In genomic region chr16:88662222-88662842, GRCh38 we compare ENCODE assay signal across 8 cellular contexts. TPM values are rescaled to one million over a fixed set of nuclear protein-coding genes. Genes with fewer than 3 reads are reported as not detected.
DNase-seq lines count a peak whose midpoint lies in the region; ATAC-seq and TF ChIP-seq lines count a peak whose summit lies in the region.

No MANE protein-coding gene starts in this region.

- H3K4me3 ChIP-seq in DOHH2 (ENCODE audit: low read length) (peak overlapping the region; percentile 92), lower leg skin (ENCODE audit: low read depth, poor library complexity, severe bottlenecking) (peak overlapping the region; percentile 63), upper lobe of right lung (peak overlapping the region; percentile 78)

- intact Hi-C loops in lower leg skin (cut with DNase I; ENCODE audit: low total_unique reads): no loop called here
- intact Hi-C loops in upper lobe of right lung (cut with DNase I): no loop called here

- peaks cover 47% of the 10 kb centered on the region for H3K4me1 ChIP-seq in DOHH2 (ENCODE audit: control insufficient read depth, low read length)
- H3K4me1 ChIP-seq in upper lobe of right lung: peaks cover 17% of the 10 kb centered on the region

- no peaks in the 10 kb centered on the region for H3K27me3 ChIP-seq in DOHH2 (ENCODE audit: control insufficient read depth, low read length)
- H3K27me3 ChIP-seq in upper lobe of right lung: no peaks in the 10 kb centered on the region

- H3K27ac ChIP-seq in DOHH2 (ENCODE audit: low read depth, low read length): peak overlapping the region; percentile 76
- peak overlapping the region; percentile 57 for H3K27ac ChIP-seq in angular gyrus (ENCODE audit: low read depth, low read length)
- peak overlapping the region; percentile 85 for H3K27ac ChIP-seq in upper lobe of right lung

- H3F3A ChIP-seq in DOHH2 (ENCODE audit: control insufficient read depth, insufficient read depth): peaks cover 12% of the 10 kb centered on the region

- no peaks in the 10 kb centered on the region for H3K9me3 ChIP-seq in DOHH2 (ENCODE audit: control insufficient read depth, insufficient read depth, low read length)
- no peaks in the 10 kb centered on the region for H3K9me3 ChIP-seq in upper lobe of right lung

- WGBS in lower leg skin, 2 donors: 2 to 3% methylated on average over 41 to 46 of the region's 49 CpGs

- H3K9me2 ChIP-seq in DOHH2 (replicated peaks; ENCODE audit: control insufficient read depth, low read length): no peaks in the 10 kb centered on the region

- no peak for TF ChIP-seq POLR2A in lower leg skin (IDR thresholded peaks at IDR 0.05)

- H3K4me2 ChIP-seq in DOHH2 (ENCODE audit: low read length): peak overlapping the region; percentile 82

- peak in 1 of 2 donors; percentile 86 for DNase-seq in lower leg skin (ENCODE audit: low spot score in 2 of 2)
- DNase-seq in upper lobe of right lung: peak; percentile 68
- DNase-seq in RPMI8226: no peak
- no peak for DNase-seq in DMS 273 treated with DMSO at 0.1 percent for 48 hours (lab: John Stamatoyannopoulos, UW)

- TF ChIP-seq CTCF in DOHH2 (IDR thresholded peaks at IDR 0.05; ENCODE audit: low read depth, low read length, poor library complexity, severe bottlenecking) (no peak), lower leg skin (IDR thresholded peaks at IDR 0.05) (no peak), upper lobe of right lung (IDR thresholded peaks at IDR 0.05) (no peak)

- ATAC-seq in HG03097 (IDR thresholded peaks at IDR 0.05; ENCODE audit: low FRiP score, unreplicated experiment) (peak; percentile 4), upper lobe of right lung (no peak), HG03342 (IDR thresholded peaks at IDR 0.05; ENCODE audit: unreplicated experiment) (no peak)

- peaks cover 76% of the 10 kb centered on the region for H3K79me2 ChIP-seq in DOHH2 (ENCODE audit: control insufficient read depth, low read length)

- H3K36me3 ChIP-seq in DOHH2 (ENCODE audit: control insufficient read depth, low read length): peaks cover 63% of the 10 kb centered on the region
- peaks cover 7% of the 10 kb centered on the region for H3K36me3 ChIP-seq in upper lobe of right lung

- H4K20me1 ChIP-seq in DOHH2 (ENCODE audit: control insufficient read depth, insufficient read depth, low read depth, low read length): peaks cover 10% of the 10 kb centered on the region; the same call in 1 of the 2 replicates

RNA-seq across cellular contexts. Expression of gene MVD, which starts 0.6 kb away (rescaled TPM):
- total RNA-seq in lower leg skin (10 to 100 TPM; 40.2 to 93.5 (median 67.1) TPM), upper lobe of right lung (104 TPM)

RNA-seq across cellular contexts. Expression of gene CYBA, which starts 11.5 kb away (rescaled TPM):
- 10 to 100 TPM; 30.5 to 93.2 (median 44.7) TPM for total RNA-seq in lower leg skin
- total RNA-seq in upper lobe of right lung: 257 TPM

RNA-seq across cellular contexts. Expression of gene IL17C, which starts 24.0 kb away (rescaled TPM):
- total RNA-seq in lower leg skin (under 1 TPM in 1 of 4 donors, not detected in 3; 0.91 TPM), upper lobe of right lung (not detected)

RNA-seq across cellular contexts. Expression of gene SNAI3, which starts 24.0 kb away (rescaled TPM):
- total RNA-seq in lower leg skin: under 1 TPM; 0.17 to 0.81 (median 0.29) TPM
- 7.0 TPM for total RNA-seq in upper lobe of right lung

RNA-seq across cellular contexts. Expression of gene RNF166, which starts 43.9 kb away (rescaled TPM):
- total RNA-seq in lower leg skin: 10 to 100 TPM; 14.7 to 21.8 (median 17.7) TPM
- total RNA-seq in upper lobe of right lung: 50.6 TPM
